ENCODE assay signal across 1 cellular context in the genomic region with DNA sequence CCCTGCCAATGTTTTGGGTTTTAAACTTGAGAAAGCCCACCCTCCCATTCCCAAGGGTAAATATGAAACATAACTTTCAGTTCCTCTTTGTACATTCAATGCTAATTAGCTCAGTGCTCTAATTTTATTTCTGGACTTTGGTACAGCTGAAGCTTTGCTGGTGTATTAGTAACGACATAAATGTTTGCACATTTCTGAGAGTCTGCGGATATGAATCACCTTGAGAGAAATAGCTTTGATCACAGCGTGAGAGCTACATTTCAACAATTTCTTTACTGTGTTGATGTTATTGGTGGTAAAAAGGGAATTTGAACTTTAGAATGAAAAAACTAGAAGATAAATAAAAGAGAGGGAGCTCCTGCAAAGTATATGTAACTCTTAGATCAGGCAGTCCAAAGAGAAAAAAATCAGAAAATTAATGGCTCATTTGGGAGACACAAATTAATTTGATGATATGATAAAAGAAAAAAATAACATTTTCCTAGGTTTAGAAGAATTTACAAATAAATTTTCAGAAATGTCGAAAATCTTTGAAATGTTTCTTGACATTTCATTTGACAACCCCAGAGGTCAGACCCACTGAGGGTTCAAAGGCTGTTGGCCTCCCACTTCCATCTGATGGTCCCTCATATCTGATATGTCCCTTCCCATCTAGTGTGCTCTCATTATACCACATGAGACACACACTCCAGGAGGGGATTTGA.
TF ChIP-seq lines count a peak whose summit lies in the region.

No MANE protein-coding gene starts in this region.

TF ChIP-seq in HepG2, 621 proteins besides CTCF, POLR2A, EP300 and RAD21 (continues in another document):
- no peak for TF ChIP-seq ZNF570 (CRISPR knock-in tag; IDR thresholded peaks at IDR 0.05; ENCODE audit: borderline replicate concordance)
- TF ChIP-seq BRCA1 (CRISPR knock-in tag; IDR thresholded peaks at IDR 0.05): no peak
- TF ChIP-seq TP53 (CRISPR knock-in tag; conservative IDR thresholded peaks at IDR 0.05): no peak
- no peak for TF ChIP-seq ZNF564 (CRISPR knock-in tag; IDR thresholded peaks at IDR 0.05)
- TF ChIP-seq, protein P1, sequence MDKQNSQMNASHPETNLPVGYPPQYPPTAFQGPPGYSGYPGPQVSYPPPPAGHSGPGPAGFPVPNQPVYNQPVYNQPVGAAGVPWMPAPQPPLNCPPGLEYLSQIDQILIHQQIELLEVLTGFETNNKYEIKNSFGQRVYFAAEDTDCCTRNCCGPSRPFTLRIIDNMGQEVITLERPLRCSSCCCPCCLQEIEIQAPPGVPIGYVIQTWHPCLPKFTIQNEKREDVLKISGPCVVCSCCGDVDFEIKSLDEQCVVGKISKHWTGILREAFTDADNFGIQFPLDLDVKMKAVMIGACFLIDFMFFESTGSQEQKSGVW (CRISPR knock-in tag; IDR thresholded peaks at IDR 0.05; ENCODE audit: borderline replicate concordance): no peak
- TF ChIP-seq ZNF296 (CRISPR knock-in tag; conservative IDR thresholded peaks at IDR 0.05): no peak
- TF ChIP-seq, protein P2, sequence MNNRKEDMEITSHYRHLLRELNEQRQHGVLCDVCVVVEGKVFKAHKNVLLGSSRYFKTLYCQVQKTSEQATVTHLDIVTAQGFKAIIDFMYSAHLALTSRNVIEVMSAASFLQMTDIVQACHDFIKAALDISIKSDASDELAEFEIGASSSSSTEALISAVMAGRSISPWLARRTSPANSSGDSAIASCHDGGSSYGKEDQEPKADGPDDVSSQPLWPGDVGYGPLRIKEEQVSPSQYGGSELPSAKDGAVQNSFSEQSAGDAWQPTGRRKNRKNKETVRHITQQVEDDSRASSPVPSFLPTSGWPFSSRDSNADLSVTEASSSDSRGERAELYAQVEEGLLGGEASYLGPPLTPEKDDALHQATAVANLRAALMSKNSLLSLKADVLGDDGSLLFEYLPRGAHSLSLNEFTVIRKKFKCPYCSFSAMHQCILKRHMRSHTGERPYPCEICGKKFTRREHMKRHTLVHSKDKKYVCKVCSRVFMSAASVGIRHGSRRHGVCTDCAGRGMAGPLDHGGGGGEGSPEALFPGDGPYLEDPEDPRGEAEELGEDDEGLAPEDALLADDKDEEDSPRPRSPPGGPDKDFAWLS (CRISPR knock-in tag; IDR thresholded peaks at IDR 0.05; ENCODE audit: borderline replicate concordance): no peak
- TF ChIP-seq MEIS1 (CRISPR knock-in tag; IDR thresholded peaks at IDR 0.05; ENCODE audit: borderline replicate concordance): no peak
- TF ChIP-seq CREB1 (IDR thresholded peaks at IDR 0.05): no peak
- TF ChIP-seq CREB1 (CRISPR knock-in tag; IDR thresholded peaks at IDR 0.05): peak; percentile 59; the same call in 1 of the 2 replicates
- TF ChIP-seq, protein P3, sequence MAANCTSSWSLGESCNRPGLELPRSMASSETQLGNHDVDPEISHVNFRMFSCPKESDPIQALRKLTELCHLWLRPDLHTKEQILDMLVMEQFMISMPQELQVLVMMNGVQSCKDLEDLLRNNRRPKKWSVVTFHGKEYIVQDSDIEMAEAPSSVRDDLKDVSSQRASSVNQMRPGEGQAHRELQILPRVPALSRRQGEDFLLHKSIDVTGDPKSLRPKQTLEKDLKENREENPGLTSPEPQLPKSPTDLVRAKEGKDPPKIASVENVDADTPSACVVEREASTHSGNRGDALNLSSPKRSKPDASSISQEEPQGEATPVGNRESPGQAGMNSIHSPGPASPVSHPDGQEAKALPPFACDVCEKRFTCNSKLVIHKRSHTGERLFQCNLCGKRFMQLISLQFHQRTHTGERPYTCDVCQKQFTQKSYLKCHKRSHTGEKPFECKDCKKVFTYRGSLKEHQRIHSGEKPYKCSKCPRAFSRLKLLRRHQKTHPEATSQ (CRISPR knock-in tag; IDR thresholded peaks at IDR 0.05; ENCODE audit: borderline replicate concordance): no peak
- TF ChIP-seq FOXJ3 (CRISPR knock-in tag; IDR thresholded peaks at IDR 0.05; ENCODE audit: borderline replicate concordance): peak; percentile 65; the same call in 1 of the 2 replicates
- TF ChIP-seq FIP1L1 (IDR thresholded peaks at IDR 0.05; ENCODE audit: borderline replicate concordance, insufficient read depth, low read depth, low read length): no peak
- TF ChIP-seq MATR3 (CRISPR knock-in tag; IDR thresholded peaks at IDR 0.05): no peak
- TF ChIP-seq, protein P4, sequence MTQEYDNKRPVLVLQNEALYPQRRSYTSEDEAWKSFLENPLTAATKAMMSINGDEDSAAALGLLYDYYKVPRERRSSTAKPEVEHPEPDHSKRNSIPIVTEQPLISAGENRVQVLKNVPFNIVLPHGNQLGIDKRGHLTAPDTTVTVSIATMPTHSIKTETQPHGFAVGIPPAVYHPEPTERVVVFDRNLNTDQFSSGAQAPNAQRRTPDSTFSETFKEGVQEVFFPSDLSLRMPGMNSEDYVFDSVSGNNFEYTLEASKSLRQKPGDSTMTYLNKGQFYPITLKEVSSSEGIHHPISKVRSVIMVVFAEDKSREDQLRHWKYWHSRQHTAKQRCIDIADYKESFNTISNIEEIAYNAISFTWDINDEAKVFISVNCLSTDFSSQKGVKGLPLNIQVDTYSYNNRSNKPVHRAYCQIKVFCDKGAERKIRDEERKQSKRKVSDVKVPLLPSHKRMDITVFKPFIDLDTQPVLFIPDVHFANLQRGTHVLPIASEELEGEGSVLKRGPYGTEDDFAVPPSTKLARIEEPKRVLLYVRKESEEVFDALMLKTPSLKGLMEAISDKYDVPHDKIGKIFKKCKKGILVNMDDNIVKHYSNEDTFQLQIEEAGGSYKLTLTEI (CRISPR knock-in tag; conservative IDR thresholded peaks at IDR 0.05): no peak
- TF ChIP-seq, protein P5, sequence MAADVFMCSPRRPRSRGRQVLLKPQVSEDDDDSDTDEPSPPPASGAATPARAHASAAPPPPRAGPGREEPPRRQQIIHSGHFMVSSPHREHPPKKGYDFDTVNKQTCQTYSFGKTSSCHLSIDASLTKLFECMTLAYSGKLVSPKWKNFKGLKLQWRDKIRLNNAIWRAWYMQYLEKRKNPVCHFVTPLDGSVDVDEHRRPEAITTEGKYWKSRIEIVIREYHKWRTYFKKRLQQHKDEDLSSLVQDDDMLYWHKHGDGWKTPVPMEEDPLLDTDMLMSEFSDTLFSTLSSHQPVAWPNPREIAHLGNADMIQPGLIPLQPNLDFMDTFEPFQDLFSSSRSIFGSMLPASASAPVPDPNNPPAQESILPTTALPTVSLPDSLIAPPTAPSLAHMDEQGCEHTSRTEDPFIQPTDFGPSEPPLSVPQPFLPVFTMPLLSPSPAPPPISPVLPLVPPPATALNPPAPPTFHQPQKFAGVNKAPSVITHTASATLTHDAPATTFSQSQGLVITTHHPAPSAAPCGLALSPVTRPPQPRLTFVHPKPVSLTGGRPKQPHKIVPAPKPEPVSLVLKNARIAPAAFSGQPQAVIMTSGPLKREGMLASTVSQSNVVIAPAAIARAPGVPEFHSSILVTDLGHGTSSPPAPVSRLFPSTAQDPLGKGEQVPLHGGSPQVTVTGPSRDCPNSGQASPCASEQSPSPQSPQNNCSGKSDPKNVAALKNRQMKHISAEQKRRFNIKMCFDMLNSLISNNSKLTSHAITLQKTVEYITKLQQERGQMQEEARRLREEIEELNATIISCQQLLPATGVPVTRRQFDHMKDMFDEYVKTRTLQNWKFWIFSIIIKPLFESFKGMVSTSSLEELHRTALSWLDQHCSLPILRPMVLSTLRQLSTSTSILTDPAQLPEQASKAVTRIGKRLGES (CRISPR knock-in tag; IDR thresholded peaks at IDR 0.05; ENCODE audit: borderline replicate concordance): no peak
- TF ChIP-seq LCORL (IDR thresholded peaks at IDR 0.05): no peak
- peak; percentile 21; the same call in 1 of the 2 replicates for TF ChIP-seq LCORL (CRISPR knock-in tag; IDR thresholded peaks at IDR 0.05)
- no peak for TF ChIP-seq HMG20B (CRISPR knock-in tag; conservative IDR thresholded peaks at IDR 0.05)
- TF ChIP-seq, protein P6, sequence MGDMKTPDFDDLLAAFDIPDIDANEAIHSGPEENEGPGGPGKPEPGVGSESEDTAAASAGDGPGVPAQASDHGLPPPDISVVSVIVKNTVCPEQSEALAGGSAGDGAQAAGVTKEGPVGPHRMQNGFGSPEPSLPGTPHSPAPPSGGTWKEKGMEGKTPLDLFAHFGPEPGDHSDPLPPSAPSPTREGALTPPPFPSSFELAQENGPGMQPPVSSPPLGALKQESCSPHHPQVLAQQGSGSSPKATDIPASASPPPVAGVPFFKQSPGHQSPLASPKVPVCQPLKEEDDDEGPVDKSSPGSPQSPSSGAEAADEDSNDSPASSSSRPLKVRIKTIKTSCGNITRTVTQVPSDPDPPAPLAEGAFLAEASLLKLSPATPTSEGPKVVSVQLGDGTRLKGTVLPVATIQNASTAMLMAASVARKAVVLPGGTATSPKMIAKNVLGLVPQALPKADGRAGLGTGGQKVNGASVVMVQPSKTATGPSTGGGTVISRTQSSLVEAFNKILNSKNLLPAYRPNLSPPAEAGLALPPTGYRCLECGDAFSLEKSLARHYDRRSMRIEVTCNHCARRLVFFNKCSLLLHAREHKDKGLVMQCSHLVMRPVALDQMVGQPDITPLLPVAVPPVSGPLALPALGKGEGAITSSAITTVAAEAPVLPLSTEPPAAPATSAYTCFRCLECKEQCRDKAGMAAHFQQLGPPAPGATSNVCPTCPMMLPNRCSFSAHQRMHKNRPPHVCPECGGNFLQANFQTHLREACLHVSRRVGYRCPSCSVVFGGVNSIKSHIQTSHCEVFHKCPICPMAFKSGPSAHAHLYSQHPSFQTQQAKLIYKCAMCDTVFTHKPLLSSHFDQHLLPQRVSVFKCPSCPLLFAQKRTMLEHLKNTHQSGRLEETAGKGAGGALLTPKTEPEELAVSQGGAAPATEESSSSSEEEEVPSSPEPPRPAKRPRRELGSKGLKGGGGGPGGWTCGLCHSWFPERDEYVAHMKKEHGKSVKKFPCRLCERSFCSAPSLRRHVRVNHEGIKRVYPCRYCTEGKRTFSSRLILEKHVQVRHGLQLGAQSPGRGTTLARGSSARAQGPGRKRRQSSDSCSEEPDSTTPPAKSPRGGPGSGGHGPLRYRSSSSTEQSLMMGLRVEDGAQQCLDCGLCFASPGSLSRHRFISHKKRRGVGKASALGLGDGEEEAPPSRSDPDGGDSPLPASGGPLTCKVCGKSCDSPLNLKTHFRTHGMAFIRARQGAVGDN (CRISPR knock-in tag; IDR thresholded peaks at IDR 0.05): no peak
- no peak for TF ChIP-seq SYNCRIP (IDR thresholded peaks at IDR 0.05; ENCODE audit: insufficient read depth, low read depth, low read length)
- TF ChIP-seq ESRRA (CRISPR knock-in tag; IDR thresholded peaks at IDR 0.05; ENCODE audit: low read depth): peak; percentile 18; the same call in 1 of the 2 replicates
- TF ChIP-seq NFE2 (CRISPR knock-in tag; IDR thresholded peaks at IDR 0.05): no peak
- no peak for TF ChIP-seq ZNF891 (CRISPR knock-in tag; IDR thresholded peaks at IDR 0.05)
- TF ChIP-seq NCOA2 (CRISPR knock-in tag; IDR thresholded peaks at IDR 0.05): peak; percentile 92
- TF ChIP-seq, protein P7, sequence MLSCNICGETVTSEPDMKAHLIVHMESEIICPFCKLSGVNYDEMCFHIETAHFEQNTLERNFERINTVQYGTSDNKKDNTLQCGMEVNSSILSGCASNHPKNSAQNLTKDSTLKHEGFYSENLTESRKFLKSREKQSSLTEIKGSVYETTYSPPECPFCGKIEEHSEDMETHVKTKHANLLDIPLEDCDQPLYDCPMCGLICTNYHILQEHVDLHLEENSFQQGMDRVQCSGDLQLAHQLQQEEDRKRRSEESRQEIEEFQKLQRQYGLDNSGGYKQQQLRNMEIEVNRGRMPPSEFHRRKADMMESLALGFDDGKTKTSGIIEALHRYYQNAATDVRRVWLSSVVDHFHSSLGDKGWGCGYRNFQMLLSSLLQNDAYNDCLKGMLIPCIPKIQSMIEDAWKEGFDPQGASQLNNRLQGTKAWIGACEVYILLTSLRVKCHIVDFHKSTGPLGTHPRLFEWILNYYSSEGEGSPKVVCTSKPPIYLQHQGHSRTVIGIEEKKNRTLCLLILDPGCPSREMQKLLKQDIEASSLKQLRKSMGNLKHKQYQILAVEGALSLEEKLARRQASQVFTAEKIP (CRISPR knock-in tag; IDR thresholded peaks at IDR 0.05; ENCODE audit: borderline replicate concordance): no peak
- TF ChIP-seq NKX3-1 (CRISPR knock-in tag; IDR thresholded peaks at IDR 0.05): no peak; the same call in 1 of the 2 replicates
- no peak for TF ChIP-seq SATB2 (CRISPR knock-in tag; IDR thresholded peaks at IDR 0.05)
- TF ChIP-seq GATAD1 (CRISPR knock-in tag; IDR thresholded peaks at IDR 0.05): no peak
- no peak for TF ChIP-seq NFIB (CRISPR knock-in tag; IDR thresholded peaks at IDR 0.05; ENCODE audit: borderline replicate concordance)
- TF ChIP-seq, protein P8, sequence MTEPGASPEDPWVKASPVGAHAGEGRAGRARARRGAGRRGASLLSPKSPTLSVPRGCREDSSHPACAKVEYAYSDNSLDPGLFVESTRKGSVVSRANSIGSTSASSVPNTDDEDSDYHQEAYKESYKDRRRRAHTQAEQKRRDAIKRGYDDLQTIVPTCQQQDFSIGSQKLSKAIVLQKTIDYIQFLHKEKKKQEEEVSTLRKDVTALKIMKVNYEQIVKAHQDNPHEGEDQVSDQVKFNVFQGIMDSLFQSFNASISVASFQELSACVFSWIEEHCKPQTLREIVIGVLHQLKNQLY (CRISPR knock-in tag; IDR thresholded peaks at IDR 0.05): peak; percentile 56; the same call in 1 of the 2 replicates
- TF ChIP-seq AGO2 (optimal IDR thresholded peaks at IDR 0.05; ENCODE audit: low read depth, low read length): no peak
- no peak for TF ChIP-seq TOE1 (CRISPR knock-in tag; IDR thresholded peaks at IDR 0.05)
- TF ChIP-seq, protein P9, sequence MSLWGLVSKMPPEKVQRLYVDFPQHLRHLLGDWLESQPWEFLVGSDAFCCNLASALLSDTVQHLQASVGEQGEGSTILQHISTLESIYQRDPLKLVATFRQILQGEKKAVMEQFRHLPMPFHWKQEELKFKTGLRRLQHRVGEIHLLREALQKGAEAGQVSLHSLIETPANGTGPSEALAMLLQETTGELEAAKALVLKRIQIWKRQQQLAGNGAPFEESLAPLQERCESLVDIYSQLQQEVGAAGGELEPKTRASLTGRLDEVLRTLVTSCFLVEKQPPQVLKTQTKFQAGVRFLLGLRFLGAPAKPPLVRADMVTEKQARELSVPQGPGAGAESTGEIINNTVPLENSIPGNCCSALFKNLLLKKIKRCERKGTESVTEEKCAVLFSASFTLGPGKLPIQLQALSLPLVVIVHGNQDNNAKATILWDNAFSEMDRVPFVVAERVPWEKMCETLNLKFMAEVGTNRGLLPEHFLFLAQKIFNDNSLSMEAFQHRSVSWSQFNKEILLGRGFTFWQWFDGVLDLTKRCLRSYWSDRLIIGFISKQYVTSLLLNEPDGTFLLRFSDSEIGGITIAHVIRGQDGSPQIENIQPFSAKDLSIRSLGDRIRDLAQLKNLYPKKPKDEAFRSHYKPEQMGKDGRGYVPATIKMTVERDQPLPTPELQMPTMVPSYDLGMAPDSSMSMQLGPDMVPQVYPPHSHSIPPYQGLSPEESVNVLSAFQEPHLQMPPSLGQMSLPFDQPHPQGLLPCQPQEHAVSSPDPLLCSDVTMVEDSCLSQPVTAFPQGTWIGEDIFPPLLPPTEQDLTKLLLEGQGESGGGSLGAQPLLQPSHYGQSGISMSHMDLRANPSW (CRISPR knock-in tag; IDR thresholded peaks at IDR 0.05; ENCODE audit: borderline replicate concordance): no peak
- no peak for TF ChIP-seq PHF20 (CRISPR knock-in tag; IDR thresholded peaks at IDR 0.05)
